ENCODE assay signal across 23 cellular contexts in genomic region chr13:110290811-110291210, GRCh38. TPM values are rescaled to one million over a fixed set of nuclear protein-coding genes. Genes with fewer than 3 reads are reported as not detected.
"Had no signal": no experiment of that assay in that cellular context is flagged by ENCODE, and none has a peak within 500 bp of the region (broad histone marks: within the 10 kb centered on the region; RNA-seq: fewer than 3 reads in every experiment).

No MANE protein-coding gene starts in this region.

- H3K27me3 Mint-ChIP-seq: brain had no signal

- H3K36me3 Mint-ChIP-seq: activated naive CD8-positive, alpha-beta T cell treated with anti-CD3 and anti-CD28 coated beads, Interleukin-2, amount 10 ng/mL, durations not matched to agents 7 days and 5 days had no signal

- H3K27ac Mint-ChIP-seq: activated CD4-positive, alpha-beta memory T cell treated with anti-CD3 and anti-CD28 coated beads, Interleukin-2, amount 10 ng/mL, durations not matched to agents 7 days and 5 days; activated naive CD8-positive, alpha-beta T cell treated with anti-CD3 and anti-CD28 coated beads, Interleukin-2, amount 10 ng/mL, durations not matched to agents 7 days and 5 days; activated T-cell treated with anti-CD3 and anti-CD28 coated beads, Interleukin-2, amount 50 U/mL, for 24 hours; activated T-helper 2 cell treated with anti-CD3 and anti-CD28 coated beads, Interferon-gamma antibody, Interleukin-2, Interleukin-4, amounts not matched to agents 10 μg/mL and 5 μg/mL and 100 μg/mL, durations not matched to agents 14 hours and 24 hours and 36 hours; brain; mesothelial cell of epicardium; nephron progenitor cell; stimulated activated naive CD8-positive, alpha-beta T cell treated with anti-CD3 and anti-CD28 coated beads, Interleukin-15, amount 100 ng/mL, for 72 hours had no signal

- H3K9me3 Mint-ChIP-seq: activated CD4-positive, alpha-beta memory T cell treated with anti-CD3 and anti-CD28 coated beads, Interleukin-2, amount 10 ng/mL, durations not matched to agents 7 days and 5 days; activated T-cell treated with anti-CD3 and anti-CD28 coated beads, Interleukin-2, amount 50 U/mL, for 24 hours; activated T-helper 2 cell treated with anti-CD3 and anti-CD28 coated beads, Interferon-gamma antibody, Interleukin-2, Interleukin-4, amounts not matched to agents 10 μg/mL and 5 μg/mL and 100 μg/mL, durations not matched to agents 14 hours and 24 hours and 36 hours; nephron progenitor cell; stimulated activated naive CD8-positive, alpha-beta T cell treated with anti-CD3 and anti-CD28 coated beads, Interleukin-15, amount 100 ng/mL, for 72 hours had no signal

- H3K27ac ChIP-seq: colonic mucosa, hepatocyte, skin epidermis, thoracic aorta had no signal

- H3K36me3 ChIP-seq: colonic mucosa had no signal

- H3K9me3 ChIP-seq: colonic mucosa, thoracic aorta had no signal

- H3K27me3 ChIP-seq: colonic mucosa, hepatocyte had no signal

- H3K4me3 ChIP-seq: colonic mucosa, hepatocyte, skin epidermis, thoracic aorta had no signal

- H3K4me1 ChIP-seq: colonic mucosa had no signal

- ATAC-seq: esophagus mucosa; right cardiac atrium; stimulated activated naive CD8-positive, alpha-beta T cell treated with anti-CD3 and anti-CD28 coated beads, Interleukin-15, amount 100 ng/mL, for 72 hours had no signal

- H3K4me1 Mint-ChIP-seq: activated CD4-positive, alpha-beta memory T cell treated with anti-CD3 and anti-CD28 coated beads, Interleukin-2, amount 10 ng/mL, durations not matched to agents 7 days and 5 days; activated naive CD8-positive, alpha-beta T cell treated with anti-CD3 and anti-CD28 coated beads, Interleukin-2, amount 10 ng/mL, durations not matched to agents 7 days and 5 days; mesothelial cell of epicardium; stimulated activated naive CD8-positive, alpha-beta T cell treated with anti-CD3 and anti-CD28 coated beads, Interleukin-15, amount 100 ng/mL, for 72 hours had no signal

- H3K4me3 Mint-ChIP-seq: activated CD4-positive, alpha-beta memory T cell treated with anti-CD3 and anti-CD28 coated beads, Interleukin-2, amount 10 ng/mL, durations not matched to agents 7 days and 5 days; activated naive CD8-positive, alpha-beta T cell treated with anti-CD3 and anti-CD28 coated beads, Interleukin-2, amount 10 ng/mL, durations not matched to agents 7 days and 5 days; activated T-cell treated with anti-CD3 and anti-CD28 coated beads, Interleukin-2, amount 50 U/mL, for 24 hours; brain; mesothelial cell of epicardium; nephron progenitor cell; stimulated activated naive CD8-positive, alpha-beta T cell treated with anti-CD3 and anti-CD28 coated beads, Interleukin-15, amount 100 ng/mL, for 72 hours had no signal

- DNase-seq: activated CD4-positive, alpha-beta memory T cell treated with anti-CD3 and anti-CD28 coated beads, Interleukin-2, amount 10 ng/mL, durations not matched to agents 7 days and 5 days; activated CD4-positive, alpha-beta T cell treated with anti-CD3 and anti-CD28 coated beads for 48 hours; activated CD4-positive, CD25-positive, alpha-beta regulatory T cell; activated naive CD4-positive, alpha-beta T cell treated with Interleukin-2 at 50 U/mL for 16 hours; activated naive CD8-positive, alpha-beta T cell treated with anti-CD3 and anti-CD28 coated beads, Interleukin-2, amount 10 ng/mL, durations not matched to agents 7 days and 5 days; activated T-cell treated with anti-CD3 and anti-CD28 coated beads, Interleukin-2, amount 50 U/mL, for 24 hours; amygdala; central memory CD4-positive, alpha-beta T cell; colonic mucosa; nephron progenitor cell; occipital lobe; right cardiac atrium; stimulated activated CD4-positive, alpha-beta T cell treated with anti-CD3 and anti-CD28 coated beads, Interleukin-15, amount 100 ng/mL, for 24 hours; stimulated activated CD4-positive, alpha-beta T cell treated with anti-CD3 and anti-CD28 coated beads, Interleukin-2, amount 100 ng/mL, for 48 hours; stimulated activated naive CD8-positive, alpha-beta T cell treated with anti-CD3 and anti-CD28 coated beads, Interleukin-15, amount 100 ng/mL, for 72 hours; T1000 had no signal

RNA-seq across cellular contexts. Expression of gene COL4A1, which starts 16.1 kb away (rescaled TPM):
- total RNA-seq: activated CD4-positive, alpha-beta memory T cell treated with anti-CD3 and anti-CD28 coated beads, Interleukin-2, amount 10 ng/mL, durations not matched to agents 7 days and 5 days; activated naive CD8-positive, alpha-beta T cell treated with anti-CD3 and anti-CD28 coated beads, Interleukin-2, amount 10 ng/mL, durations not matched to agents 7 days and 5 days; activated T-helper 2 cell treated with anti-CD3 and anti-CD28 coated beads, Interferon-gamma antibody, Interleukin-2, Interleukin-4, amounts not matched to agents 10 μg/mL and 5 μg/mL and 100 μg/mL, durations not matched to agents 14 hours and 24 hours and 36 hours had no signal

RNA-seq across cellular contexts. Expression of gene COL4A2, which starts 16.3 kb away (rescaled TPM):
- total RNA-seq: activated CD4-positive, alpha-beta memory T cell treated with anti-CD3 and anti-CD28 coated beads, Interleukin-2, amount 10 ng/mL, durations not matched to agents 7 days and 5 days; activated naive CD8-positive, alpha-beta T cell treated with anti-CD3 and anti-CD28 coated beads, Interleukin-2, amount 10 ng/mL, durations not matched to agents 7 days and 5 days; activated T-helper 2 cell treated with anti-CD3 and anti-CD28 coated beads, Interferon-gamma antibody, Interleukin-2, Interleukin-4, amounts not matched to agents 10 μg/mL and 5 μg/mL and 100 μg/mL, durations not matched to agents 14 hours and 24 hours and 36 hours had no signal
